ENCODE assay signal across 8 cellular contexts in the genomic region with DNA sequence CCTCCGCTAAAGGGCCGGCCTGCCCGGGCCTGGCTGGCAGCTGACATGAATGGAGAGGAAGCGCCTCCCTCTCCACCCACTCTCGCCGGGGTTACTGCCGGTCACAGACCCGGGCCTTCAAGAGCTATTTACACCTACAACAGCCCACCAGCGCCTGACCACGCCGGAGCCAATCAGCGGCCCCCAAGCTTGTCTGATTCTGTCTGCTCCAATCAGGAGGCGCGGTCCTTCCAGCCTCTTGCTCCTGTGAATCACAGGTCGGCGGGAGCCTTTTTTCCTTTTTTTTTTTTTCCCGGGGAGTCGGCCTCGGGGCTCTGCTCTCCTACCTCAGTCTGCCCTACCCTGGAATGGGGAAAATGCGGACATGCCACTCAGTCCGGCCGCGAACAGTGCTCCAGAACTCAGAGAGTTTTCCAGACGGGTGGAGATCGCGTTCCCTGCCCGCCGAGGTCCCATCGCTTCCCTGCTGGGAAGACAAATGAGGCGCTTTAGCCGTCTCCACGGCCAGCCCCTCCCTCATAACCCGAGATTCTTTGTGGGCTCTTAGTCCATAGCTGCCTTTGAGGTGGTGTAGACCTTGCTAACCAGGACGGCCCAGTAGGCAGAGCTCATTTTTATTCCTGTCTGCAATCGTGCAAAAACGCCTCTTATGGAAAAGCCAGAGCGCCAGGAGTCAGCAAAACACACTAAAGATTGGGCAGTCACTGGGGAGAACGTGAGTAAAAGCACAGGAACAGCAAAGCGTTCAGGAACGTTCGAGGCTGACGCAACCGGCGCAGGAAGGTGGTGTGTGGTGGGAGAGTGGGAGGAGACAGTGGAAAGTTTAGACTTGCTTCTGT. TPM values are rescaled to one million over a fixed set of nuclear protein-coding genes. Genes with fewer than 3 reads are reported as not detected.
DNase-seq lines count a peak whose midpoint lies in the region; ATAC-seq and TF ChIP-seq lines count a peak whose summit lies in the region.

No MANE protein-coding gene starts in this region.

- peaks cover 17% of the 10 kb centered on the region for H3K4me1 Mint-ChIP-seq in activated T-cell treated with anti-CD3 and anti-CD28 coated beads, Interleukin-2, amount 50 U/mL, for 72 hours (ENCODE audit: low read depth)

- peaks cover 0 to 2% of the 10 kb centered on the region in 2 donors for H3K36me3 Mint-ChIP-seq in activated T-cell treated with anti-CD3 and anti-CD28 coated beads, Interleukin-2, amount 50 U/mL, for 72 hours (ENCODE audit: insufficient read depth in 2 of 2)

- peak overlapping the region; percentile 97 for H3K27ac ChIP-seq in DND-41 (ENCODE audit: low read length)
- peak overlapping the region; percentile 90 for H3K27ac ChIP-seq in KMS-11

- H3K4me2 ChIP-seq in DND-41 (ENCODE audit: insufficient read depth, low read length) (peak overlapping the region; percentile 78), KMS-11 (peak overlapping the region; percentile 65)

- H3K9ac ChIP-seq in DND-41 (ENCODE audit: low read depth, low read length) (peak overlapping the region; percentile 93), KMS-11 (peak overlapping the region; percentile 85)

- H3K9me3 ChIP-seq in DND-41 (ENCODE audit: insufficient read depth, low read length, severe bottlenecking), result no peaks in the 10 kb centered on the region

- ATAC-seq in DND-41 (ENCODE audit: insufficient read depth, low read depth), result peak; percentile 92
- ATAC-seq in GM21786 (IDR thresholded peaks at IDR 0.05; ENCODE audit: unreplicated experiment), result peak; percentile 87
- ATAC-seq in activated T-cell treated with anti-CD3 and anti-CD28 coated beads, Interleukin-2, amount 50 U/mL, for 72 hours (replicated peaks in 1 of 2), result peak; percentile 87

- no peaks in the 10 kb centered on the region for H4K20me1 ChIP-seq in DND-41 (ENCODE audit: insufficient read depth, low read length)
- H4K20me1 ChIP-seq in KMS-11 (ENCODE audit: insufficient read depth), result no peaks in the 10 kb centered on the region

- H3K27ac Mint-ChIP-seq in activated T-cell treated with anti-CD3 and anti-CD28 coated beads, Interleukin-2, amount 50 U/mL, for 72 hours, result no peak overlapping the region

- H2AFZ ChIP-seq in DND-41 (ENCODE audit: low read depth, low read length), result peak overlapping the region; percentile 77
- peak overlapping the region; percentile 64 for H2AFZ ChIP-seq in KMS-11 (ENCODE audit: low read depth)

- DNase-seq in DND-41, result peak; percentile 89
- peak; percentile 96 for DNase-seq in activated T-cell treated with anti-CD3 and anti-CD28 coated beads, Interleukin-2, amount 50 U/mL, for 72 hours
- DNase-seq in fibroblast of gingiva (ENCODE audit: low read depth), result peak; percentile 99
- peak; percentile 100 for DNase-seq in myocyte (ENCODE audit: low read depth)
- peak; percentile 84 to 89 for DNase-seq in stimulated activated CD8-positive, alpha-beta memory T cell treated with anti-CD3 and anti-CD28 coated beads, Interleukin-7, amount 100 ng/mL, for 4 hours (ENCODE audit: low read depth in 2 of 2)

- H3K79me2 ChIP-seq in DND-41 (ENCODE audit: insufficient read depth, low read length), result peaks cover 39% of the 10 kb centered on the region
- H3K79me2 ChIP-seq in KMS-11 (ENCODE audit: insufficient read depth, low read depth), result peaks cover 14% of the 10 kb centered on the region; the same call in 1 of the 2 replicates

- no peak overlapping the region for H3K4me3 Mint-ChIP-seq in activated T-cell treated with anti-CD3 and anti-CD28 coated beads, Interleukin-2, amount 50 U/mL, for 72 hours

- H3K36me3 ChIP-seq in DND-41 (ENCODE audit: insufficient read depth, low read length), result no peaks in the 10 kb centered on the region; the same call in 1 of the 2 replicates
- no peaks in the 10 kb centered on the region for H3K36me3 ChIP-seq in KMS-11 (ENCODE audit: insufficient read depth)

- H3K4me1 ChIP-seq in DND-41 (ENCODE audit: insufficient read depth, low read length), result peaks cover 64% of the 10 kb centered on the region
- H3K4me1 ChIP-seq in KMS-11 (ENCODE audit: low read depth, poor library complexity, severe bottlenecking), result peaks cover 55% of the 10 kb centered on the region

- H3K27me3 ChIP-seq in DND-41 (ENCODE audit: insufficient read depth, low read length, poor library complexity) (no peaks in the 10 kb centered on the region), KMS-11 (ENCODE audit: insufficient read depth, low read depth) (no peaks in the 10 kb centered on the region)

- H3K4me3 ChIP-seq in DND-41 (ENCODE audit: low read depth in 1 of 2, low read length in 2 of 2) (peak overlapping the region; percentile 38 to 75; a peak in 3 of 4 replicates), KMS-11 (IDR thresholded peaks at IDR 0.05; ENCODE audit: insufficient read depth, low read depth, low read length) (peak overlapping the region; percentile 59)

- no peak for TF ChIP-seq CTCF in DND-41 (IDR thresholded peaks at IDR 0.05; ENCODE audit: borderline replicate concordance, extremely low read depth, low read length, poor library complexity, severe bottlenecking)
- TF ChIP-seq CTCF in KMS-11 (conservative IDR thresholded peaks at IDR 0.05; ENCODE audit: low read depth, low read length), result no peak

- no peaks in the 10 kb centered on the region for H3K27me3 Mint-ChIP-seq in activated T-cell treated with anti-CD3 and anti-CD28 coated beads, Interleukin-2, amount 50 U/mL, for 72 hours (ENCODE audit: low read depth)

- no peaks in the 10 kb centered on the region for H3K9me3 Mint-ChIP-seq in activated T-cell treated with anti-CD3 and anti-CD28 coated beads, Interleukin-2, amount 50 U/mL, for 72 hours

TF ChIP-seq in PFSK-1, 5 proteins besides CTCF, POLR2A, EP300 and RAD21:
- TF ChIP-seq, protein P1, sequence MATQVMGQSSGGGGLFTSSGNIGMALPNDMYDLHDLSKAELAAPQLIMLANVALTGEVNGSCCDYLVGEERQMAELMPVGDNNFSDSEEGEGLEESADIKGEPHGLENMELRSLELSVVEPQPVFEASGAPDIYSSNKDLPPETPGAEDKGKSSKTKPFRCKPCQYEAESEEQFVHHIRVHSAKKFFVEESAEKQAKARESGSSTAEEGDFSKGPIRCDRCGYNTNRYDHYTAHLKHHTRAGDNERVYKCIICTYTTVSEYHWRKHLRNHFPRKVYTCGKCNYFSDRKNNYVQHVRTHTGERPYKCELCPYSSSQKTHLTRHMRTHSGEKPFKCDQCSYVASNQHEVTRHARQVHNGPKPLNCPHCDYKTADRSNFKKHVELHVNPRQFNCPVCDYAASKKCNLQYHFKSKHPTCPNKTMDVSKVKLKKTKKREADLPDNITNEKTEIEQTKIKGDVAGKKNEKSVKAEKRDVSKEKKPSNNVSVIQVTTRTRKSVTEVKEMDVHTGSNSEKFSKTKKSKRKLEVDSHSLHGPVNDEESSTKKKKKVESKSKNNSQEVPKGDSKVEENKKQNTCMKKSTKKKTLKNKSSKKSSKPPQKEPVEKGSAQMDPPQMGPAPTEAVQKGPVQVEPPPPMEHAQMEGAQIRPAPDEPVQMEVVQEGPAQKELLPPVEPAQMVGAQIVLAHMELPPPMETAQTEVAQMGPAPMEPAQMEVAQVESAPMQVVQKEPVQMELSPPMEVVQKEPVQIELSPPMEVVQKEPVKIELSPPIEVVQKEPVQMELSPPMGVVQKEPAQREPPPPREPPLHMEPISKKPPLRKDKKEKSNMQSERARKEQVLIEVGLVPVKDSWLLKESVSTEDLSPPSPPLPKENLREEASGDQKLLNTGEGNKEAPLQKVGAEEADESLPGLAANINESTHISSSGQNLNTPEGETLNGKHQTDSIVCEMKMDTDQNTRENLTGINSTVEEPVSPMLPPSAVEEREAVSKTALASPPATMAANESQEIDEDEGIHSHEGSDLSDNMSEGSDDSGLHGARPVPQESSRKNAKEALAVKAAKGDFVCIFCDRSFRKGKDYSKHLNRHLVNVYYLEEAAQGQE (IDR thresholded peaks at IDR 0.05; ENCODE audit: insufficient read depth in 1 of 2, low read depth in 2 of 2, low read length in 2 of 2), result peak; percentile 10 to 24; a peak in 2 of 4 replicates
- TF ChIP-seq POLR2AphosphoS5 (IDR thresholded peaks at IDR 0.05; ENCODE audit: low read depth, low read length), result peak; percentile 50; the same call in 1 of the 2 replicates
- peak; percentile 95; the same call in 1 of the 2 replicates for TF ChIP-seq SIN3A (IDR thresholded peaks at IDR 0.05; ENCODE audit: borderline replicate concordance, insufficient read depth, low read length)
- peak; percentile 58 for TF ChIP-seq TAF1 (IDR thresholded peaks at IDR 0.05; ENCODE audit: borderline replicate concordance, insufficient read depth, low read length)
- peak; percentile 90 for TF ChIP-seq FOXP2 (optimal IDR thresholded peaks at IDR 0.05; ENCODE audit: borderline replicate concordance, extremely low read depth, extremely low read length, insufficient read depth)

RNA-seq across cellular contexts. Expression of a gene that starts 26.5 kb away (rescaled TPM):
- polyA plus RNA-seq in PFSK-1 (2012; ENCODE audit: insufficient read length, low read depth), result 94.4 TPM
- 10 to 100 TPM; 79.5 to 90.4 TPM for total RNA-seq in activated T-cell treated with anti-CD3 and anti-CD28 coated beads, Interleukin-2, amount 50 U/mL, for 72 hours
- 502 and 937 TPM in 2 replicates for total RNA-seq in myocyte
- polyA plus RNA-seq in myocyte (2012), result 327 TPM

RNA-seq across cellular contexts. Expression of a gene that starts 43.5 kb away (rescaled TPM):
- not detected for polyA plus RNA-seq in PFSK-1 (2012; ENCODE audit: insufficient read length, low read depth)
- under 1 TPM; 0.30 to 0.60 TPM for total RNA-seq in activated T-cell treated with anti-CD3 and anti-CD28 coated beads, Interleukin-2, amount 50 U/mL, for 72 hours
- total RNA-seq in myocyte, result 0.13 TPM in 1 of 2 replicates, not detected in the other
- polyA plus RNA-seq in myocyte (2012), result not detected

Comparison
In these comparisons a context has a peak if more than half of its experiments do, and no peak if none do; other contexts are left out.
1. Peak in every context shown above with its lines: DNase-seq, ATAC-seq, H3K4me3 ChIP-seq and H3K27ac ChIP-seq.